Comparison of ENCODE assay signal across 8 cellular contexts in genomic region chr1:1305300-1306069, GRCh38. TPM values are rescaled to one million over a fixed set of nuclear protein-coding genes. Genes with fewer than 3 reads are reported as not detected.
DNase-seq lines count a peak whose midpoint lies in the region; ATAC-seq, FAIRE-seq and TF ChIP-seq lines count a peak whose summit lies in the region.

No MANE protein-coding gene starts in this region.

- peak overlapping the region; percentile 69 to 70 for H3K4me3 ChIP-seq in mucosa of rectum (ENCODE audit: low read length in 2 of 2)

- CTCF ChIA-PET in activated CD4-positive, alpha-beta memory T cell treated with anti-CD3 and anti-CD28 coated beads, Interleukin-2, amount 10 ng/mL, durations not matched to agents 7 days and 5 days (lab: Charles Lee): interaction anchor here (0.8 to 2.0 kb wide), 7 partner anchors 10 to 242 kb away, joined by 3 to 10 read pairs (median 3); partner anchors contain the start of genes AURKAIP1 and DVL1

- peaks cover 3% of the 10 kb centered on the region for H3K36me3 Mint-ChIP-seq in activated CD4-positive, alpha-beta memory T cell treated with anti-CD3 and anti-CD28 coated beads, Interleukin-2, amount 10 ng/mL, durations not matched to agents 7 days and 5 days (ENCODE audit: low read depth)
- H3K36me3 Mint-ChIP-seq in effector memory CD8-positive, alpha-beta T cell (ENCODE audit: insufficient read depth): peaks cover 28% of the 10 kb centered on the region

- peak overlapping the region; percentile 57 to 82 for H3K27ac ChIP-seq in mucosa of rectum (ENCODE audit: low read depth in 2 of 2, low read length in 2 of 2)

- H3K27me3 ChIP-seq in mucosa of rectum (ENCODE audit: control insufficient read depth in 2 of 2, insufficient read depth in 2 of 2, low read length in 2 of 2): no peaks in the 10 kb centered on the region

- no peaks in the 10 kb centered on the region for H3K27me3 Mint-ChIP-seq in activated CD4-positive, alpha-beta memory T cell treated with anti-CD3 and anti-CD28 coated beads, Interleukin-2, amount 10 ng/mL, durations not matched to agents 7 days and 5 days
- no peaks in the 10 kb centered on the region for H3K27me3 Mint-ChIP-seq in effector memory CD8-positive, alpha-beta T cell

- DNase-seq in GM12892 (ENCODE audit: insufficient read length): peak; percentile 75
- peak; percentile 57 for DNase-seq in NCI-H2196 (lab: John Stamatoyannopoulos, UW; ENCODE audit: unreplicated experiment)
- DNase-seq in activated CD4-positive, alpha-beta memory T cell treated with anti-CD3 and anti-CD28 coated beads, Interleukin-2, amount 10 ng/mL, durations not matched to agents 7 days and 5 days: peak; percentile 83
- peak; percentile 71 to 73 (median 72) for DNase-seq in effector memory CD8-positive, alpha-beta T cell
- DNase-seq in stimulated activated naive CD4-positive, alpha-beta T cell (lab: John Stamatoyannopoulos, UW): peak; percentile 20 to 60 (median 46)

- peak overlapping the region; percentile 79 for H3K4me3 Mint-ChIP-seq in activated CD4-positive, alpha-beta memory T cell treated with anti-CD3 and anti-CD28 coated beads, Interleukin-2, amount 10 ng/mL, durations not matched to agents 7 days and 5 days
- H3K4me3 Mint-ChIP-seq in effector memory CD8-positive, alpha-beta T cell: peak overlapping the region; percentile 80 to 84

- peak overlapping the region; percentile 86 for H3K27ac Mint-ChIP-seq in activated CD4-positive, alpha-beta memory T cell treated with anti-CD3 and anti-CD28 coated beads, Interleukin-2, amount 10 ng/mL, durations not matched to agents 7 days and 5 days
- H3K27ac Mint-ChIP-seq in effector memory CD8-positive, alpha-beta T cell: peak overlapping the region; percentile 58 to 78

- no peaks in the 10 kb centered on the region for H3K9me3 ChIP-seq in mucosa of rectum (ENCODE audit: control insufficient read depth in 2 of 2, low read length in 2 of 2)

- H3K9me3 Mint-ChIP-seq in activated CD4-positive, alpha-beta memory T cell treated with anti-CD3 and anti-CD28 coated beads, Interleukin-2, amount 10 ng/mL, durations not matched to agents 7 days and 5 days: no peaks in the 10 kb centered on the region
- H3K9me3 Mint-ChIP-seq in effector memory CD8-positive, alpha-beta T cell: no peaks in the 10 kb centered on the region

- ATAC-seq in effector memory CD8-positive, alpha-beta T cell (replicated peaks): peak; percentile 39
- ATAC-seq in HG03045 (IDR thresholded peaks at IDR 0.05; ENCODE audit: unreplicated experiment) (no peak), GM18909 (IDR thresholded peaks at IDR 0.05; ENCODE audit: poor library complexity, unreplicated experiment) (no peak)

- H3K4me1 ChIP-seq in mucosa of rectum (ENCODE audit: control insufficient read depth in 2 of 2, insufficient read depth in 2 of 2, low read length in 2 of 2): peaks cover 33 to 39% of the 10 kb centered on the region in 2 donors

- peak; percentile 60 for FAIRE-seq in GM12892 (lab: Jason Lieb, UNC)

- POLR2A ChIA-PET in activated CD4-positive, alpha-beta memory T cell treated with anti-CD3 and anti-CD28 coated beads, Interleukin-2, amount 10 ng/mL, durations not matched to agents 7 days and 5 days (lab: Charles Lee): interaction anchor here (0.6 to 1.5 kb wide), 5 partner anchors 21 to 70 kb away, joined by 3 to 6 read pairs (median 3); partner anchors contain the start of genes AURKAIP1 and UBE2J2

- peaks cover 2 to 4% of the 10 kb centered on the region in 2 donors for H3K36me3 ChIP-seq in mucosa of rectum (ENCODE audit: control insufficient read depth in 2 of 2, insufficient read depth in 2 of 2, low read length in 2 of 2)

- peaks cover 30% of the 10 kb centered on the region for H3K4me1 Mint-ChIP-seq in activated CD4-positive, alpha-beta memory T cell treated with anti-CD3 and anti-CD28 coated beads, Interleukin-2, amount 10 ng/mL, durations not matched to agents 7 days and 5 days
- H3K4me1 Mint-ChIP-seq in effector memory CD8-positive, alpha-beta T cell (ENCODE audit: low read depth in 2 of 2): peaks cover 17 to 20% of the 10 kb centered on the region in 2 donors

- H3K9ac ChIP-seq in mucosa of rectum (ENCODE audit: low read depth in 1 of 2, low read length in 2 of 2): peak overlapping the region; percentile 65 to 68

- peak; percentile 43; the same call in 1 of the 2 replicates for TF ChIP-seq POLR2A in GM12892 (IDR thresholded peaks at IDR 0.05; ENCODE audit: low read depth, low read length)

RNA-seq across cellular contexts. Expression of gene ACAP3, which starts 2.2 kb away (rescaled TPM):
- 18.0 TPM for polyA plus RNA-seq in GM12892 (2012; ENCODE audit: missing spikeins)
- 10 to 100 TPM; 64.4 to 72.3 TPM for total RNA-seq in activated CD4-positive, alpha-beta memory T cell treated with anti-CD3 and anti-CD28 coated beads, Interleukin-2, amount 10 ng/mL, durations not matched to agents 7 days and 5 days

RNA-seq across cellular contexts. Expression of gene PUSL1, which starts 2.9 kb away (rescaled TPM):
- 3.1 TPM for polyA plus RNA-seq in GM12892 (2012; ENCODE audit: missing spikeins)
- 10 to 100 TPM; 17.9 to 20.0 TPM for total RNA-seq in activated CD4-positive, alpha-beta memory T cell treated with anti-CD3 and anti-CD28 coated beads, Interleukin-2, amount 10 ng/mL, durations not matched to agents 7 days and 5 days

RNA-seq across cellular contexts. Expression of gene INTS11, which starts 19.0 kb away (rescaled TPM):
- polyA plus RNA-seq in GM12892 (2012; ENCODE audit: missing spikeins): 53.6 TPM
- 100 to 1,000 TPM; 109 to 111 TPM for total RNA-seq in activated CD4-positive, alpha-beta memory T cell treated with anti-CD3 and anti-CD28 coated beads, Interleukin-2, amount 10 ng/mL, durations not matched to agents 7 days and 5 days

RNA-seq across cellular contexts. Expression of gene CPTP, which starts 19.1 kb away (rescaled TPM):
- 2.1 TPM for polyA plus RNA-seq in GM12892 (2012; ENCODE audit: missing spikeins)
- total RNA-seq in activated CD4-positive, alpha-beta memory T cell treated with anti-CD3 and anti-CD28 coated beads, Interleukin-2, amount 10 ng/mL, durations not matched to agents 7 days and 5 days: 10 to 100 TPM; 19.8 to 21.9 TPM

RNA-seq across cellular contexts. Expression of gene SCNN1D, which starts 25.2 kb away (rescaled TPM):
- 0.34 TPM for polyA plus RNA-seq in GM12892 (2012; ENCODE audit: missing spikeins)
- 1 to 10 TPM; 3.9 to 4.4 TPM for total RNA-seq in activated CD4-positive, alpha-beta memory T cell treated with anti-CD3 and anti-CD28 coated beads, Interleukin-2, amount 10 ng/mL, durations not matched to agents 7 days and 5 days
